Comparison of ENCODE assay signal across 26 cellular contexts in the genomic region with DNA sequence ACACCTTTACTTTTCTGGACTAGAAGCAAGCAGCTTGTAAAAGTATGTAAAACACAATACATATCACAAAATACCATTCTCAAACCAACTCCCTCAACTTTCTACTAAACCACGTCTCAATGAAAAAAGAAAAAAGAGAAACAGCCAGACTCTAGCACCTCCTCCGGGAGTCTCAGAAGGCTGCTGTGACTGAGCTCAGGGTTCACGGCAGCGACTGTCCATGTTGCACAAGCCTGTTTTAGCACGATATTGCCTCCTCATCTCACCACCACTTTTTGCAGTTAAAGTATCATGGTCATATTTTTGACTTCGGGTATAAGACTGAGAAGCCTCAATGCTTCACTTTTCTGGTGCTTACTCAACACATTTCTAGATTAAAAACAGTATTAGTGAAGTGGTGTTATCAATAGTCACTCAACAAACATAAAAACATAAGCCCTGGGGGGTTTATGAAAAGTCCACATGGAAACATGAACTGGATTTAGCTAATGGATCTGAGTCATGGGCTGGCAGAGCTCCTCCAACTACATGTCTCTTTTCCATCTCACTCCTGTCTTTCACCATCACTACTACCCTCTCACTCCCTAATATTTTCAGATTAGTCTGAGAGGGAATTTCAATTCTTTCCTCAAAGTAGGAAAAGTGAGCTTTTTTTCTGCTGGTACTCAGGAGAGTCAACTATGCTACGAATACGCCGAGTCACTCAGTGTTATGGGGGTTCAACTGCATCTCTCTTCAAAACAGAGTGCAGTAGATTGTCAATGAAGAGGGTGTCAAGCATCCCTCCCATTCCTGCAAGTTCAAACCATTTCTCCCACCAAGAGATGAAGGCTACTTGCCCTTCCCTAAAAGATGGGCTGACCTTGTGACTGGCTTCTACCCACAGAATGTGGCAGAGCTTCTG.
"Had no signal": no experiment of that assay in that cellular context is flagged by ENCODE, and none has a peak within 500 bp of the region (broad histone marks: within the 10 kb centered on the region; RNA-seq: fewer than 3 reads in every experiment).

No MANE protein-coding gene starts in this region.

- H3K27me3 ChIP-seq: body of pancreas, esophagus squamous epithelium, gastrocnemius medialis, heart left ventricle, neutrophil, suprapubic skin had no signal

- H3K9me3 ChIP-seq: body of pancreas, esophagus squamous epithelium, gastrocnemius medialis, heart left ventricle, mucosa of descending colon, neutrophil, suprapubic skin had no signal

- H3K27ac ChIP-seq: body of pancreas, esophagus squamous epithelium, gastrocnemius medialis, heart left ventricle, neutrophil, suprapubic skin had no signal

- H3K4me3 ChIP-seq: body of pancreas, esophagus squamous epithelium, gastrocnemius medialis, heart left ventricle, mucosa of descending colon, suprapubic skin had no signal

- H3K36me3 ChIP-seq: esophagus squamous epithelium, gastrocnemius medialis, heart left ventricle, neutrophil, suprapubic skin had no signal

- DNase-seq: activated B cell treated with CpG ODN at 0.5 μM for 24 hours; activated CD4-positive, alpha-beta T cell treated with anti-CD3 and anti-CD28 coated beads for 48 hours; activated CD8-positive, alpha-beta memory T cell treated with anti-CD3 and anti-CD28 coated beads, Interleukin-2, amount 50 U/mL, for 4 hours; activated CD8-positive, alpha-beta T cell treated with anti-CD3 and anti-CD28 coated beads, Interleukin-2, amount 10 ng/mL, durations not matched to agents 7 days and 5 days; activated effector memory CD4-positive, alpha-beta T cell treated with anti-CD3 and anti-CD28 coated beads, Interleukin-2, amount 50 U/mL, for 16 hours; activated T-cell treated with anti-CD3 and anti-CD28 coated beads, Interleukin-2, amount 50 U/mL, for 48 hours; amygdala; body of pancreas; cortex of kidney; effector CD4-positive, alpha-beta T cell; esophagus squamous epithelium; gastrocnemius medialis; heart left ventricle; mucosa of descending colon; naive thymus-derived CD4-positive, alpha-beta T cell; posterior cingulate gyrus; small intestine; stimulated activated CD4-positive, alpha-beta T cell treated with anti-CD3 and anti-CD28 coated beads, Interleukin-4, amount 100 ng/mL, for 4 hours; stimulated activated CD8-positive, alpha-beta memory T cell treated with anti-CD3 and anti-CD28 coated beads, Interleukin-4, amount 100 ng/mL, for 48 hours; stimulated activated naive CD8-positive, alpha-beta T cell treated with anti-CD3 and anti-CD28 coated beads, Interleukin-15, Interleukin-2, amounts not matched to agents 100 U/mL and 50 U/mL, for 24 hours; T-helper 17 cell; trophoblast cell had no signal

- ATAC-seq: activated CD8-positive, alpha-beta T cell treated with anti-CD3 and anti-CD28 coated beads, Interleukin-2, amount 10 ng/mL, durations not matched to agents 7 days and 5 days; activated naive CD4-positive, alpha-beta T cell treated with anti-CD3 and anti-CD28 coated beads, Interleukin-2, amount 50 U/mL, for 72 hours; body of pancreas; gastrocnemius medialis; heart left ventricle; mucosa of descending colon; naive thymus-derived CD4-positive, alpha-beta T cell; stimulated activated naive CD8-positive, alpha-beta T cell treated with anti-CD3 and anti-CD28 coated beads, Interleukin-15, Interleukin-2, amounts not matched to agents 100 U/mL and 50 U/mL, for 24 hours; T-helper 17 cell had no signal

- H3K4me1 ChIP-seq: body of pancreas, esophagus squamous epithelium, gastrocnemius medialis, heart left ventricle, suprapubic skin had no signal

- FAIRE-seq: small intestine, TTC549 had no signal
